In genomic region chr11:16375664-16376063, GRCh38 we compare ENCODE assay signal across 2 cellular contexts. TPM values are rescaled to one million over a fixed set of nuclear protein-coding genes. Genes with fewer than 3 reads are reported as not detected.
"Had no signal": no experiment of that assay in that cellular context is flagged by ENCODE, and none has a peak within 500 bp of the region (broad histone marks: within the 10 kb centered on the region; RNA-seq: fewer than 3 reads in every experiment).

No MANE protein-coding gene starts in this region.

RNA-seq across cellular contexts. Expression of gene SOX6, which starts 19.3 kb away (rescaled TPM):
- total RNA-seq: H1, H9 had no signal
